ENCODE assay signal across 8 cellular contexts in the genomic region with DNA sequence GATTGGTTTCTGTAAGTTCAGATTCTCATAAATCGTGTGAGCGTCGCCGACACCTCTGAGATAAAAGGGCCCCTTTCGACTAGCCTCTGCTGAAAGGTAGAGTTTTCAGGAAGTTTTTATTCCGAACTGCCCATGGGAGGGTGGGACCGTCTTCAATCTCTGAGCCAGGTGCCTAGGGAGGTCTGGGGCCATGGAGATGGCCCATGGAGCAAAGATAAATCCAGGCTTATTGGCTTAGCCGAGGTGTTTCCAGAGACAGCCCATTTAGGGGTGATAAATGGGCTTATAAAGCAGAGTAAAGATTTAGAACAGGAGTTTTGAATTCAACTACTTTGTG. TPM values are rescaled to one million over a fixed set of nuclear protein-coding genes. Genes with fewer than 3 reads are reported as not detected.
DNase-seq lines count a peak whose midpoint lies in the region; ATAC-seq and TF ChIP-seq lines count a peak whose summit lies in the region.

No MANE protein-coding gene starts in this region.

- no peaks in the 10 kb centered on the region for H3F3A ChIP-seq in OCI-LY1 (ENCODE audit: insufficient read depth, low read length)

- CTCF ChIA-PET in CD8-positive, alpha-beta T cell (lab: Charles Lee) = no interaction called here

- DNase-seq in CD8-positive, alpha-beta T cell = no peak
- no peak for DNase-seq in psoas muscle
- no peak for DNase-seq in globus pallidus (ENCODE audit: low spot score)
- no peak for DNase-seq in NCI-H1930 (lab: John Stamatoyannopoulos, UW)
- DNase-seq in iPS-NIHi7 (ENCODE audit: extremely low spot score) = no peak

- H3K36me3 ChIP-seq in CD8-positive, alpha-beta T cell (ENCODE audit: insufficient read depth, low read length) = no peaks in the 10 kb centered on the region
- H3K36me3 ChIP-seq in OCI-LY1 (ENCODE audit: insufficient read depth, low read length) = peaks cover 36% of the 10 kb centered on the region
- no peaks in the 10 kb centered on the region for H3K36me3 ChIP-seq in esophagus (ENCODE audit: control insufficient read depth in 2 of 2, insufficient read depth in 2 of 2, low read length in 1 of 2)
- H3K36me3 ChIP-seq in psoas muscle (ENCODE audit: insufficient read depth in 1 of 2, low read depth in 1 of 2) = no peaks in the 10 kb centered on the region

- H3K27ac Mint-ChIP-seq in CD8-positive, alpha-beta T cell = peak overlapping the region; percentile 98

- peak overlapping the region; percentile 78 for H3K4me2 ChIP-seq in OCI-LY1 (ENCODE audit: low read length)

- ATAC-seq in CD8-positive, alpha-beta T cell = no peak
- peak; percentile 9 for ATAC-seq in GM21737 (IDR thresholded peaks at IDR 0.05; ENCODE audit: unreplicated experiment)
- peak; percentile 2 to 38 (median 8) for ATAC-seq in psoas muscle

- peak overlapping the region; percentile 84 for H3K27ac ChIP-seq in CD8-positive, alpha-beta T cell (ENCODE audit: low read depth, low read length)
- peak overlapping the region; percentile 30 for H3K27ac ChIP-seq in OCI-LY1 (ENCODE audit: low read depth, low read length, poor library complexity, severe bottlenecking)
- peak overlapping the region; percentile 47 to 85 for H3K27ac ChIP-seq in esophagus (ENCODE audit: low read depth in 2 of 2, low read length in 1 of 2)
- peak overlapping the region; percentile 74 for H3K27ac ChIP-seq in psoas muscle

- no peaks in the 10 kb centered on the region for H3K9me3 Mint-ChIP-seq in CD8-positive, alpha-beta T cell

- TF ChIP-seq CTCF in CD8-positive, alpha-beta T cell (IDR thresholded peaks at IDR 0.05) = no peak
- TF ChIP-seq CTCF in OCI-LY1 (IDR thresholded peaks at IDR 0.05; ENCODE audit: low read length) = no peak
- no peak for TF ChIP-seq CTCF in psoas muscle (IDR thresholded peaks at IDR 0.05)

- H3K4me3 Mint-ChIP-seq in CD8-positive, alpha-beta T cell = peak overlapping the region; percentile 94

- WGBS in esophagus, 2 donors = 0% methylated on average over 8 of the region's 8 CpGs
- 1% methylated on average over 8 of the region's 8 CpGs for WGBS in psoas muscle, 3 donors

- peaks cover 56% of the 10 kb centered on the region for H3K4me1 Mint-ChIP-seq in CD8-positive, alpha-beta T cell (ENCODE audit: low read depth)

- H3K27me3 Mint-ChIP-seq in CD8-positive, alpha-beta T cell (ENCODE audit: low read depth) = no peaks in the 10 kb centered on the region

- no peaks in the 10 kb centered on the region for H3K27me3 ChIP-seq in CD8-positive, alpha-beta T cell (ENCODE audit: insufficient read depth, low read length)
- no peaks in the 10 kb centered on the region for H3K27me3 ChIP-seq in OCI-LY1 (ENCODE audit: insufficient read depth, low read length)
- H3K27me3 ChIP-seq in esophagus (ENCODE audit: control insufficient read depth in 1 of 2, insufficient read depth in 2 of 2, low read length in 2 of 2) = no peaks in the 10 kb centered on the region
- no peaks in the 10 kb centered on the region for H3K27me3 ChIP-seq in psoas muscle (ENCODE audit: insufficient read depth in 3 of 3, low read length in 2 of 3)

- H3K9me2 ChIP-seq in OCI-LY1 (ENCODE audit: low read depth, low read length) = no peaks in the 10 kb centered on the region

- H3K9ac ChIP-seq in OCI-LY1 (ENCODE audit: low read length) = peak overlapping the region; percentile 82

- H3K79me2 ChIP-seq in OCI-LY1 (ENCODE audit: insufficient read depth, low read length) = peaks cover 52% of the 10 kb centered on the region

- POLR2A ChIA-PET in CD8-positive, alpha-beta T cell (lab: Charles Lee) = interaction anchor here (1.2 to 1.7 kb wide), 2 partner anchors 10 to 15 kb away, joined by 3 to 4 read pairs; no protein-coding TSS in a partner anchor

- H2AFZ ChIP-seq in OCI-LY1 (ENCODE audit: low read length) = 0 out of 2 replicates have a peak overlapping the region, but pooled peaks have one; percentile 35

- no peaks in the 10 kb centered on the region for H3K9me3 ChIP-seq in CD8-positive, alpha-beta T cell (ENCODE audit: low read length)
- H3K9me3 ChIP-seq in OCI-LY1 (ENCODE audit: low read length) (no peaks in the 10 kb centered on the region), esophagus (ENCODE audit: control insufficient read depth in 2 of 2, insufficient read depth in 1 of 2, low read depth in 1 of 2, low read length in 1 of 2) (no peaks in the 10 kb centered on the region), psoas muscle (no peaks in the 10 kb centered on the region)

- H3K4me3 ChIP-seq in CD8-positive, alpha-beta T cell (ENCODE audit: low read depth, low read length) = peak overlapping the region; percentile 70
- H3K4me3 ChIP-seq in OCI-LY1 (ENCODE audit: low read depth, low read length, poor library complexity, severe bottlenecking) = peak overlapping the region; percentile 87
- peak overlapping the region; percentile 67 to 85 for H3K4me3 ChIP-seq in esophagus (ENCODE audit: low read depth in 1 of 2, low read length in 2 of 2)
- H3K4me3 ChIP-seq in psoas muscle = peak overlapping the region; percentile 75

- intact Hi-C loops in CD8-positive, alpha-beta T cell (cut with DNase I, micrococcal nuclease) = loop anchor here (2.0 to 10.0 kb wide), 10 partner anchors 108 to 1728 kb away; partner anchors contain the start of genes GRAMD1C (in 1 of the 2), USF3 (in 1 of the 2), ZBTB20 (in 1 of the 2) and ZDHHC23 (in 1 of the 2)
- intact Hi-C loops in psoas muscle (cut with DNase I) = loop anchor here (5.0 to 10.0 kb wide), 2 partner anchors 212 to 220 kb away; partner anchors contain the start of gene GRAMD1C (in 1 of the 2)

- peaks cover 20% of the 10 kb centered on the region for H3K36me3 Mint-ChIP-seq in CD8-positive, alpha-beta T cell

- no peaks in the 10 kb centered on the region for H4K20me1 ChIP-seq in OCI-LY1 (ENCODE audit: insufficient read depth, low read length)

- peaks cover 20% of the 10 kb centered on the region for H3K4me1 ChIP-seq in CD8-positive, alpha-beta T cell (ENCODE audit: insufficient read depth, low read length)
- peaks cover 33% of the 10 kb centered on the region for H3K4me1 ChIP-seq in OCI-LY1 (ENCODE audit: insufficient read depth, low read length, severe bottlenecking)
- no peaks in the 10 kb centered on the region for H3K4me1 ChIP-seq in esophagus (ENCODE audit: control insufficient read depth in 2 of 2, insufficient read depth in 2 of 2, low read length in 1 of 2)
- H3K4me1 ChIP-seq in psoas muscle = peaks cover 25% of the 10 kb centered on the region

RNA-seq across cellular contexts. Expression of gene QTRT2, which starts 0.4 kb away (rescaled TPM):
- total RNA-seq in CD8-positive, alpha-beta T cell = 10 to 100 TPM; 31.7 to 36.6 TPM
- polyA plus RNA-seq in esophagus (1 to 10 TPM; 4.6 to 6.3 TPM), psoas muscle (10 to 100 TPM in 1 of 3 donors, 1 to 10 TPM in 2; 3.4 to 10.8 (median 8.8) TPM)
- 1 to 10 TPM; 7.4 to 9.6 (median 8.0) TPM for total RNA-seq in psoas muscle

RNA-seq across cellular contexts. Expression of gene CCDC191, which starts 0.7 kb away (rescaled TPM):
- 1 to 10 TPM; 2.8 to 2.9 TPM for total RNA-seq in CD8-positive, alpha-beta T cell
- 1 to 10 TPM; 1.0 to 2.9 TPM for polyA plus RNA-seq in esophagus
- total RNA-seq in psoas muscle = 1 to 10 TPM in 1 of 4 donors, under 1 TPM in 3; 0.54 to 1.2 (median 0.78) TPM
- polyA plus RNA-seq in psoas muscle = under 1 TPM; 0.34 to 0.96 (median 0.65) TPM

Comparison
In these comparisons a context has a peak if more than half of its experiments do, and no peak if none do; other contexts are left out.
1. H3K27ac ChIP-seq: peak in every context shown above with its lines; median percentile 84 in CD8-positive, alpha-beta T cell; 74 in psoas muscle; 66 in esophagus; 30 in OCI-LY1.